ENCODE assay signal across 28 cellular contexts in the genomic region with DNA sequence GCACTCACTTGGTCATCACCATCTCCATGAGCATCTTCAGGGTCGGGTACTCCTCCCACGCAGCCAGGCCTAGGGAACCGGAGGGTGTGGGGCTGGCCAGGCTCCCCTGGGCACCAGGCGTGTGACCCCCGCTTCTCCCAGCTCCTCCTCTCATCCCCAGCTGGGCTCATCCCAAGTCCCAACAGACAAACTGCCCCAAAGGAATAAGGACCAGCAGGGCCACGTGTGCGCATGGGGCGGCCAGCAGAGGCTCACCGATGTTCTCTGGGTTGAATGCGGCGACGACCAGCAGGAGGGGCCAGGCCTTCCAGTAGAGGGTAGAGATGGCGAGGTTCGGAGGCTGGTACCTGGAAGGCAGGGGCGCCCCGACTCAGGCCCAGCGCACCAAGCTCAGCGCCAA.
"Had no signal": no experiment of that assay in that cellular context is flagged by ENCODE, and none has a peak within 500 bp of the region (broad histone marks: within the 10 kb centered on the region; RNA-seq: fewer than 3 reads in every experiment).

No MANE protein-coding gene starts in this region.

- ATAC-seq: activated CD4-positive, CD25-positive, alpha-beta regulatory T cell treated with anti-CD3 and anti-CD28 coated beads, Interleukin-2, amount 50 U/mL, for 24 hours; activated CD8-positive, alpha-beta T cell treated with anti-CD3 and anti-CD28 coated beads for 36 hours; activated T-cell treated with anti-CD3 and anti-CD28 coated beads, Interleukin-2, amount 50 U/mL, for 4 hours; activated T-helper 17 cell treated with anti-CD3 and anti-CD28 coated beads, Interleukin-2, amount 50 U/mL, for 72 hours; gastroesophageal sphincter; T-helper 17 cell had no signal

- H3K4me3 Mint-ChIP-seq: activated B cell treated with CpG ODN at 0.5 μM for 24 hours; activated CD8-positive, alpha-beta T cell treated with anti-CD3 and anti-CD28 coated beads for 36 hours; activated naive CD8-positive, alpha-beta T cell; activated T-cell treated with anti-CD3 and anti-CD28 coated beads, Interleukin-2, amount 50 U/mL, for 4 hours; activated T-helper 17 cell treated with anti-CD3 and anti-CD28 coated beads, Interleukin-2, amount 50 U/mL, for 72 hours; T-helper 17 cell; T-helper 2 cell treated with Interferon-gamma antibody and Interleukin-4, amounts not matched to agents 5 μg/mL and 100 μg/mL, for 36 hours had no signal

- H3K27ac Mint-ChIP-seq: activated B cell treated with CpG ODN at 0.5 μM for 24 hours; activated CD8-positive, alpha-beta T cell treated with anti-CD3 and anti-CD28 coated beads for 36 hours; activated naive CD8-positive, alpha-beta T cell; activated T-helper 17 cell treated with anti-CD3 and anti-CD28 coated beads, Interleukin-2, amount 50 U/mL, for 72 hours; T-helper 2 cell treated with Interferon-gamma antibody and Interleukin-4, amounts not matched to agents 5 μg/mL and 100 μg/mL, for 36 hours had no signal

- H3K9me3 Mint-ChIP-seq: activated B cell treated with CpG ODN at 0.5 μM for 24 hours; activated CD8-positive, alpha-beta T cell treated with anti-CD3 and anti-CD28 coated beads for 36 hours; activated T-cell treated with anti-CD3 and anti-CD28 coated beads, Interleukin-2, amount 50 U/mL, for 4 hours; activated T-helper 17 cell treated with anti-CD3 and anti-CD28 coated beads, Interleukin-2, amount 50 U/mL, for 72 hours; T-helper 2 cell treated with Interferon-gamma antibody and Interleukin-4, amounts not matched to agents 5 μg/mL and 100 μg/mL, for 36 hours had no signal

- H3K27me3 Mint-ChIP-seq: activated B cell treated with CpG ODN at 0.5 μM for 24 hours; activated CD8-positive, alpha-beta T cell treated with anti-CD3 and anti-CD28 coated beads for 36 hours; activated naive CD8-positive, alpha-beta T cell; activated T-helper 17 cell treated with anti-CD3 and anti-CD28 coated beads, Interleukin-2, amount 50 U/mL, for 72 hours; T-helper 17 cell had no signal

- DNase-seq: activated B cell treated with CpG ODN at 0.5 μM for 24 hours; activated CD4-positive, alpha-beta T cell treated with anti-CD3 and anti-CD28 coated beads for 48 hours; activated CD4-positive, alpha-beta T cell treated with anti-CD3 and anti-CD28 coated beads, Interleukin-2, amount 50 U/mL, for 1 hour; activated CD4-positive, alpha-beta T cell treated with anti-CD3 and anti-CD28 coated beads, Interleukin-2, amount 50 U/mL, for 48 hours; activated CD8-positive, alpha-beta memory T cell treated with anti-CD3 and anti-CD28 coated beads for 24 hours; activated CD8-positive, alpha-beta T cell treated with anti-CD3 and anti-CD28 coated beads for 36 hours; activated effector memory CD4-positive, alpha-beta T cell treated with Interleukin-2 at 50 U/mL for 16 hours; activated gamma-delta T cell treated with Interleukin-2 at 50 U/mL for 16 hours; activated naive CD4-positive, alpha-beta T cell treated with anti-CD3 and anti-CD28 coated beads, Interleukin-2, amount 50 U/mL, for 16 hours; activated naive CD4-positive, alpha-beta T cell treated with Interleukin-2 at 50 U/mL for 16 hours; activated T-cell treated with anti-CD3 and anti-CD28 coated beads, Interleukin-2, amount 50 U/mL, for 4 hours; amniotic stem cell; anterior cingulate cortex; brain microvascular endothelial cell; cortex of kidney; dermis blood vessel endothelial cell; effector CD4-positive, alpha-beta T cell; esophagus squamous epithelium; foreskin melanocyte; T-helper 1 cell; T-helper 17 cell; T1000; WERI-Rb-1 had no signal

- H3K4me1 Mint-ChIP-seq: activated B cell treated with CpG ODN at 0.5 μM for 24 hours had no signal
